Comparison of ENCODE assay signal across 1 cellular context in genomic region chr14:54777395-54777794, GRCh38.
TF ChIP-seq lines count a peak whose summit lies in the region.

No MANE protein-coding gene starts in this region.

TF ChIP-seq in IMR-90, 13 proteins besides CTCF, POLR2A, EP300 and RAD21 (continued from another document):
- TF ChIP-seq SMC3 (IDR thresholded peaks at IDR 0.05; ENCODE audit: low read depth, low read length) (no peak), NFE2L2 (IDR thresholded peaks at IDR 0.05; ENCODE audit: low read depth, low read length) (no peak)
